ENCODE assay signal across 30 cellular contexts in genomic region chr16:30110661-30111060, GRCh38. TPM values are rescaled to one million over a fixed set of nuclear protein-coding genes. Genes with fewer than 3 reads are reported as not detected.
A peak's percentile ranks its signal among the peaks of the same experiment; 100 is the strongest.
DNase-seq lines count a peak whose midpoint lies in the region; ATAC-seq and TF ChIP-seq lines count a peak whose summit lies in the region.
"Had no signal": no experiment of that assay in that cellular context is flagged by ENCODE, and none has a peak within 500 bp of the region (broad histone marks: within the 10 kb centered on the region; RNA-seq: fewer than 3 reads in every experiment).

No MANE protein-coding gene starts in this region.

- H3K9me3 Mint-ChIP-seq in type B pancreatic cell, result no peaks in the 10 kb centered on the region
- H3K9me3 Mint-ChIP-seq in CD8-positive, alpha-beta memory T cell, result no peaks in the 10 kb centered on the region
- H3K9me3 Mint-ChIP-seq: activated CD4-positive, alpha-beta memory T cell treated with anti-CD3 and anti-CD28 coated beads, Interleukin-2, amount 10 ng/mL, durations not matched to agents 7 days and 5 days; activated naive CD4-positive, alpha-beta T cell treated with anti-CD3 and anti-CD28 coated beads, Interleukin-2, amount 50 U/mL, for 72 hours; activated T-helper 2 cell treated with anti-CD3 and anti-CD28 coated beads, Interferon-gamma antibody, Interleukin-2, Interleukin-4, amounts not matched to agents 10 μg/mL and 5 μg/mL and 100 μg/mL, durations not matched to agents 14 hours and 24 hours and 36 hours; CD8-positive, alpha-beta T cell; immature natural killer cell had no signal

- no peaks in the 10 kb centered on the region for H3K4me1 Mint-ChIP-seq in type B pancreatic cell (ENCODE audit: unreplicated experiment)
- H3K4me1 Mint-ChIP-seq in CD8-positive, alpha-beta memory T cell, result peaks cover 12 to 21% (median 12%) of the 10 kb centered on the region in 3 donors
- H3K4me1 Mint-ChIP-seq: immature natural killer cell had no signal

- H3K27ac ChIP-seq in SJCRH30, result 0 out of 2 replicates have a peak overlapping the region, but pooled peaks have one; percentile 16
- no peak overlapping the region for H3K27ac ChIP-seq in CD8-positive, alpha-beta memory T cell (ENCODE audit: low read depth, low read length)
- H3K27ac ChIP-seq: cardiac muscle cell, left lung, prostate gland, testis had no signal

- no peaks in the 10 kb centered on the region for H3K9me3 ChIP-seq in SJCRH30 (replicated peaks)
- H3K9me3 ChIP-seq in CD8-positive, alpha-beta memory T cell (ENCODE audit: low read length), result no peaks in the 10 kb centered on the region
- H3K9me3 ChIP-seq: left lung, prostate gland, SK-N-SH, testis had no signal

- H3K27ac Mint-ChIP-seq in type B pancreatic cell, result peak overlapping the region; percentile 6
- H3K27ac Mint-ChIP-seq in CD8-positive, alpha-beta memory T cell, result peak overlapping the region in 1 of 8 donors; percentile 92
- H3K27ac Mint-ChIP-seq: activated CD4-positive, alpha-beta memory T cell treated with anti-CD3 and anti-CD28 coated beads, Interleukin-2, amount 10 ng/mL, durations not matched to agents 7 days and 5 days; CD8-positive, alpha-beta T cell; immature natural killer cell had no signal

- peaks cover 6% of the 10 kb centered on the region for H3K4me1 ChIP-seq in SJCRH30
- peaks cover 16% of the 10 kb centered on the region for H3K4me1 ChIP-seq in CD8-positive, alpha-beta memory T cell (ENCODE audit: insufficient read depth, low read length)
- H3K4me1 ChIP-seq: prostate gland had no signal

- H3K27me3 Mint-ChIP-seq in type B pancreatic cell, result no peaks in the 10 kb centered on the region
- H3K27me3 Mint-ChIP-seq in CD8-positive, alpha-beta memory T cell, result no peaks in the 10 kb centered on the region
- H3K27me3 Mint-ChIP-seq: activated CD4-positive, alpha-beta memory T cell treated with anti-CD3 and anti-CD28 coated beads, Interleukin-2, amount 10 ng/mL, durations not matched to agents 7 days and 5 days; T-helper 17 cell had no signal

- CTCF ChIA-PET in CD8-positive, alpha-beta memory T cell (lab: Charles Lee), result interaction anchor here (1.4 to 4.6 kb wide), 2 partner anchors 18 to 299 kb away, joined by 4 to 22 read pairs; partner anchors contain the start of gene TBX6

- H3K36me3 ChIP-seq in SJCRH30, result peaks cover 3% of the 10 kb centered on the region; the same call in 1 of the 2 replicates
- no peaks in the 10 kb centered on the region for H3K36me3 ChIP-seq in CD8-positive, alpha-beta memory T cell (ENCODE audit: insufficient read depth, low read length)
- H3K36me3 ChIP-seq: cardiac muscle cell, prostate gland had no signal

- DNase-seq in NCI-H2171 treated with DMSO at 0.1 percent for 48 hours (lab: John Stamatoyannopoulos, UW), result peak; percentile 13
- DNase-seq in NCI-H2171 (lab: John Stamatoyannopoulos, UW), result no peak
- DNase-seq in SJCRH30, result peak; percentile 47 to 69
- DNase-seq in fibroblast of mammary gland (ENCODE audit: low read depth), result peak; percentile 19
- no peak for DNase-seq in type B pancreatic cell (ENCODE audit: extremely low spot score, unreplicated experiment)
- DNase-seq in GM03348 (ENCODE audit: low spot score), result no peak
- no peak for DNase-seq in CD8-positive, alpha-beta memory T cell
- DNase-seq: 8988T; activated CD4-positive, alpha-beta memory T cell treated with anti-CD3 and anti-CD28 coated beads, Interleukin-2, amount 10 ng/mL, durations not matched to agents 7 days and 5 days; activated CD4-positive, alpha-beta T cell treated with anti-CD3 and anti-CD28 coated beads for 1 hour; AML-193; aorta; CD8-positive, alpha-beta T cell; GF-D8; hypothalamus; immature natural killer cell; left lung; mesendoderm; NCI-H1092 treated with DMSO at 0.1 percent for 48 hours; NCI-H1930; nucleus accumbens; SK-N-SH; stimulated activated naive CD4-positive, alpha-beta T cell treated with Interleukin-2 at 50 U/mL for 16 hours; T-helper 17 cell; testis had no signal

- POLR2A ChIA-PET in CD8-positive, alpha-beta memory T cell (lab: Charles Lee), result no interaction called here

- ATAC-seq in GM19452 (IDR thresholded peaks at IDR 0.05; ENCODE audit: unreplicated experiment), result no peak
- ATAC-seq: activated naive CD4-positive, alpha-beta T cell treated with anti-CD3 and anti-CD28 coated beads, Interleukin-2, amount 50 U/mL, for 72 hours; CD8-positive, alpha-beta T cell; left lung; T-helper 17 cell had no signal

- no peak overlapping the region for H3K4me3 Mint-ChIP-seq in type B pancreatic cell
- no peak overlapping the region for H3K4me3 Mint-ChIP-seq in CD8-positive, alpha-beta memory T cell
- H3K4me3 Mint-ChIP-seq: activated CD4-positive, alpha-beta memory T cell treated with anti-CD3 and anti-CD28 coated beads, Interleukin-2, amount 10 ng/mL, durations not matched to agents 7 days and 5 days; CD8-positive, alpha-beta T cell; immature natural killer cell; T-helper 17 cell had no signal

- H3K27me3 ChIP-seq in SJCRH30, result no peaks in the 10 kb centered on the region
- no peaks in the 10 kb centered on the region for H3K27me3 ChIP-seq in CD8-positive, alpha-beta memory T cell (ENCODE audit: insufficient read depth, low read length, poor library complexity, severe bottlenecking)
- H3K27me3 ChIP-seq: cardiac muscle cell, left lung, testis had no signal

- H3K4me3 ChIP-seq in SJCRH30 (no peak overlapping the region), fibroblast of mammary gland (ENCODE audit: control insufficient read depth, low read depth, low read length) (no peak overlapping the region)
- no peak overlapping the region for H3K4me3 ChIP-seq in CD8-positive, alpha-beta memory T cell (ENCODE audit: low read length)
- H3K4me3 ChIP-seq: cardiac muscle cell, left lung, prostate gland, testis had no signal

- peaks cover 9% of the 10 kb centered on the region for H3K36me3 Mint-ChIP-seq in type B pancreatic cell
- peaks cover 3 to 50% (median 4%) of the 10 kb centered on the region in 3 donors for H3K36me3 Mint-ChIP-seq in CD8-positive, alpha-beta memory T cell
- H3K36me3 Mint-ChIP-seq: activated naive CD4-positive, alpha-beta T cell treated with anti-CD3 and anti-CD28 coated beads, Interleukin-2, amount 50 U/mL, for 72 hours had no signal

- TF ChIP-seq CTCF in fibroblast of mammary gland (conservative IDR thresholded peaks at IDR 0.05; ENCODE audit: control insufficient read depth, insufficient read depth, low read depth, low read length) (no peak), type B pancreatic cell (conservative IDR thresholded peaks at IDR 0.05) (no peak)

RNA-seq across cellular contexts. Expression of gene GDPD3, which starts 2.7 kb away (rescaled TPM):
- 1.0 and 1.1 TPM in 2 replicates for total RNA-seq in SJCRH30 (2014; rRNA removed; shearing (Covaris generic))
- total RNA-seq in type B pancreatic cell (ENCODE audit: low replicate concordance), result 19.7 and 23.2 TPM in 2 replicates
- 1 to 10 TPM; 4.7 to 5.3 TPM for total RNA-seq in CD8-positive, alpha-beta memory T cell
- polyA plus RNA-seq in CD8-positive, alpha-beta memory T cell, result not detected
- polyA plus RNA-seq: immature natural killer cell had no signal

RNA-seq across cellular contexts. Expression of gene MAPK3, which starts 12.4 kb away (rescaled TPM):
- 25.8 and 31.6 TPM in 2 replicates for total RNA-seq in SJCRH30 (2014; rRNA removed; shearing (Covaris generic))
- 79.6 and 88.0 TPM in 2 replicates for total RNA-seq in type B pancreatic cell (ENCODE audit: low replicate concordance)
- total RNA-seq in CD8-positive, alpha-beta memory T cell, result 10 to 100 TPM; 38.3 to 43.0 TPM
- 7.0 TPM for polyA plus RNA-seq in CD8-positive, alpha-beta memory T cell

RNA-seq across cellular contexts. Expression of gene YPEL3, which starts 14.6 kb away (rescaled TPM):
- 10.3 and 13.0 TPM in 2 replicates for total RNA-seq in SJCRH30 (2014; rRNA removed; shearing (Covaris generic))
- 37.9 and 61.9 TPM in 2 replicates for total RNA-seq in type B pancreatic cell (ENCODE audit: low replicate concordance)
- 10 to 100 TPM; 32.6 to 36.1 TPM for total RNA-seq in CD8-positive, alpha-beta memory T cell
- polyA plus RNA-seq in CD8-positive, alpha-beta memory T cell, result 326 TPM

RNA-seq across cellular contexts. Expression of gene TBX6, which starts 18.9 kb away (rescaled TPM):
- 0.18 and 0.73 TPM in 2 replicates for total RNA-seq in SJCRH30 (2014; rRNA removed; shearing (Covaris generic))
- total RNA-seq in type B pancreatic cell (ENCODE audit: low replicate concordance), result 1.6 TPM in 2 replicates
- under 1 TPM; 0.71 to 0.83 TPM for total RNA-seq in CD8-positive, alpha-beta memory T cell
- not detected for polyA plus RNA-seq in CD8-positive, alpha-beta memory T cell
- polyA plus RNA-seq: immature natural killer cell had no signal

RNA-seq across cellular contexts. Expression of gene PPP4C, which starts 34.9 kb away (rescaled TPM):
- total RNA-seq in SJCRH30 (2014; rRNA removed; shearing (Covaris generic)), result 96.7 and 99.4 TPM in 2 replicates
- 128 and 155 TPM in 2 replicates for total RNA-seq in type B pancreatic cell (ENCODE audit: low replicate concordance)
- total RNA-seq in CD8-positive, alpha-beta memory T cell, result 100 to 1,000 TPM; 137 to 149 TPM
- polyA plus RNA-seq in CD8-positive, alpha-beta memory T cell, result 201 TPM

Comparison
In these comparisons a context has a peak if more than half of its experiments do, and no peak if none do; other contexts are left out.
1. DNase-seq: peak in NCI-H2171 treated with DMSO at 0.1 percent for 48 hours (single experiment), SJCRH30 (2 of 2) and fibroblast of mammary gland (single experiment); none in NCI-H2171 (single experiment), type B pancreatic cell (single experiment), GM03348 (single experiment) and CD8-positive, alpha-beta memory T cell (0 of 5).